In genomic region chr17:8117367-8117979, GRCh38 we compare ENCODE assay signal across 8 cellular contexts. TPM values are rescaled to one million over a fixed set of nuclear protein-coding genes. Genes with fewer than 3 reads are reported as not detected.
DNase-seq lines count a peak whose midpoint lies in the region; ATAC-seq and TF ChIP-seq lines count a peak whose summit lies in the region.

No MANE protein-coding gene starts in this region.

- peak overlapping the region; percentile 96 for H3K4me3 ChIP-seq in OCI-LY3 (ENCODE audit: low read length)

- TF ChIP-seq CTCF in OCI-LY3 (IDR thresholded peaks at IDR 0.05; ENCODE audit: low read depth, low read length) (no peak), endothelial cell (IDR thresholded peaks at IDR 0.05; ENCODE audit: unreplicated experiment) (no peak), progenitor cell of endocrine pancreas (IDR thresholded peaks at IDR 0.05; ENCODE audit: unreplicated experiment) (no peak)

- peaks cover 9% of the 10 kb centered on the region; the same call in 1 of the 2 replicates for H3K4me1 ChIP-seq in OCI-LY3 (ENCODE audit: low read length)

- DNase-seq in EL (peak; percentile 18), endothelial cell (ENCODE audit: low spot score) (no peak), progenitor cell of endocrine pancreas (ENCODE audit: low spot score, unreplicated experiment) (no peak), OCI-M2 (lab: John Stamatoyannopoulos, UW; ENCODE audit: unreplicated experiment) (no peak), dermis blood vessel endothelial cell (no peak), NAMALWA (ENCODE audit: low spot score) (no peak)

- no peak overlapping the region for H3K9ac ChIP-seq in OCI-LY3 (ENCODE audit: low read length)

- no peak overlapping the region for H2AFZ ChIP-seq in OCI-LY3 (ENCODE audit: low read depth, low read length)

- H3K4me1 Mint-ChIP-seq in endothelial cell (ENCODE audit: unreplicated experiment), result peaks cover 29% of the 10 kb centered on the region
- H3K4me1 Mint-ChIP-seq in progenitor cell of endocrine pancreas (ENCODE audit: low read depth), result peaks cover 13% of the 10 kb centered on the region

- H3K36me3 Mint-ChIP-seq in endothelial cell (ENCODE audit: low read depth, unreplicated experiment) (peaks cover 18% of the 10 kb centered on the region), progenitor cell of endocrine pancreas (ENCODE audit: insufficient read depth) (peaks cover 1% of the 10 kb centered on the region)

- H3K4me2 ChIP-seq in OCI-LY3 (ENCODE audit: low read length), result peak overlapping the region; percentile 85

- peaks cover 39% of the 10 kb centered on the region for H3K27me3 Mint-ChIP-seq in endothelial cell (ENCODE audit: unreplicated experiment)
- H3K27me3 Mint-ChIP-seq in progenitor cell of endocrine pancreas, result peaks cover 66% of the 10 kb centered on the region

- peak overlapping the region; percentile 93 for H3K4me3 Mint-ChIP-seq in endothelial cell (ENCODE audit: unreplicated experiment)
- peak overlapping the region; percentile 87 for H3K4me3 Mint-ChIP-seq in progenitor cell of endocrine pancreas (ENCODE audit: low read depth)

- H3K27me3 ChIP-seq in OCI-LY3 (ENCODE audit: low read depth, low read length), result peaks cover 20% of the 10 kb centered on the region

- H3K27ac Mint-ChIP-seq in endothelial cell (ENCODE audit: unreplicated experiment) (no peak overlapping the region), progenitor cell of endocrine pancreas (no peak overlapping the region)

- H3K79me2 ChIP-seq in OCI-LY3 (ENCODE audit: low read length), result no peaks in the 10 kb centered on the region

- no peaks in the 10 kb centered on the region for H3K36me3 ChIP-seq in OCI-LY3 (replicated peaks; ENCODE audit: low read depth, low read length)

- no peak overlapping the region for H3K27ac ChIP-seq in OCI-LY3 (ENCODE audit: low read length)

- no peaks in the 10 kb centered on the region for H3K9me3 Mint-ChIP-seq in endothelial cell (ENCODE audit: unreplicated experiment)
- no peaks in the 10 kb centered on the region for H3K9me3 Mint-ChIP-seq in progenitor cell of endocrine pancreas (ENCODE audit: low read depth)

- ATAC-seq in GM18520 (IDR thresholded peaks at IDR 0.05; ENCODE audit: unreplicated experiment), result no peak

- H3K9me3 ChIP-seq in OCI-LY3 (ENCODE audit: insufficient read depth, low read length), result no peaks in the 10 kb centered on the region

- H4K20me1 ChIP-seq in OCI-LY3 (ENCODE audit: insufficient read depth, low read length), result no peaks in the 10 kb centered on the region

RNA-seq across cellular contexts. Expression of gene ALOXE3, which starts 0.8 kb away (rescaled TPM):
- total RNA-seq in endothelial cell (ENCODE audit: unreplicated experiment) (not detected), progenitor cell of endocrine pancreas (not detected in 2 replicates), dermis blood vessel endothelial cell (0.05 TPM in 1 of 2 replicates, not detected in the other)

RNA-seq across cellular contexts. Expression of gene HES7, which starts 6.4 kb away (rescaled TPM):
- total RNA-seq in endothelial cell (ENCODE audit: unreplicated experiment) (3.3 TPM), progenitor cell of endocrine pancreas (0.47 TPM in 1 of 2 replicates, not detected in the other), dermis blood vessel endothelial cell (0.09 TPM in 1 of 2 replicates, not detected in the other)

RNA-seq across cellular contexts. Expression of gene ALOX12B, which starts 30.0 kb away (rescaled TPM):
- 1.7 TPM for total RNA-seq in endothelial cell (ENCODE audit: unreplicated experiment)
- total RNA-seq in progenitor cell of endocrine pancreas, result 0.41 and 0.60 TPM in 2 replicates
- not detected in 2 replicates for total RNA-seq in dermis blood vessel endothelial cell

RNA-seq across cellular contexts. Expression of gene PER1, which starts 34.7 kb away (rescaled TPM):
- 30.0 TPM for total RNA-seq in endothelial cell (ENCODE audit: unreplicated experiment)
- total RNA-seq in progenitor cell of endocrine pancreas, result 37.2 and 40.8 TPM in 2 replicates
- 7.7 and 18.7 TPM in 2 replicates for total RNA-seq in dermis blood vessel endothelial cell

RNA-seq across cellular contexts. Expression of gene VAMP2, which starts 45.3 kb away (rescaled TPM):
- total RNA-seq in endothelial cell (ENCODE audit: unreplicated experiment) (19.8 TPM), progenitor cell of endocrine pancreas (46.4 and 48.1 TPM in 2 replicates), dermis blood vessel endothelial cell (4.4 and 5.2 TPM in 2 replicates)
